ENCODE assay signal across 8 cellular contexts in genomic region chr4:8274772-8275241, GRCh38. TPM values are rescaled to one million over a fixed set of nuclear protein-coding genes. Genes with fewer than 3 reads are reported as not detected.
DNase-seq lines count a peak whose midpoint lies in the region; ATAC-seq and TF ChIP-seq lines count a peak whose summit lies in the region.

No MANE protein-coding gene starts in this region.

- ATAC-seq in esophagus mucosa (peak; percentile 13), GM18505 (IDR thresholded peaks at IDR 0.05; ENCODE audit: unreplicated experiment) (no peak), GM19455 (IDR thresholded peaks at IDR 0.05; ENCODE audit: unreplicated experiment) (no peak), HG02571 (IDR thresholded peaks at IDR 0.05; ENCODE audit: unreplicated experiment) (no peak), HG02678 (IDR thresholded peaks at IDR 0.05; ENCODE audit: unreplicated experiment) (no peak)

- no peak for TF ChIP-seq POLR2A in GM18505 (IDR thresholded peaks at IDR 0.05; ENCODE audit: borderline replicate concordance, extremely low read depth, insufficient read depth, insufficient read length)

- DNase-seq in AG08395 (ENCODE audit: low spot score) (peak; percentile 94), NCI-H2171 treated with DMSO at 0.1 percent for 48 hours (lab: John Stamatoyannopoulos, UW) (peak; percentile 77), mucosa of gallbladder (ENCODE audit: low spot score) (peak; percentile 80)

RNA-seq across cellular contexts. Expression of gene HTRA3, which starts 5.3 kb away (rescaled TPM):
- total RNA-seq in esophagus mucosa, result 1.0 TPM
- total RNA-seq in mucosa of gallbladder, result 20.3 TPM

Comparison
In these comparisons a context has a peak if more than half of its experiments do, and no peak if none do; other contexts are left out.
1. RNA of gene HTRA3, which starts 5.3 kb away (total RNA-seq): 20.3 TPM in mucosa of gallbladder (single experiment); 1.0 TPM in esophagus mucosa (single experiment); every median in the first group is over 10 times any median in the second.
2. Peak in every context shown above with its lines, with median percentiles within 50 percentile points of each other: DNase-seq.